Comparison of ENCODE assay signal across 1 cellular context in genomic region chr4:158571736-158572135, GRCh38.
TF ChIP-seq lines count a peak whose summit lies in the region.

No MANE protein-coding gene starts in this region.

TF ChIP-seq in GM23338, 12 proteins besides CTCF, POLR2A, EP300 and RAD21 (continued from another document):
- TF ChIP-seq, protein P1, sequence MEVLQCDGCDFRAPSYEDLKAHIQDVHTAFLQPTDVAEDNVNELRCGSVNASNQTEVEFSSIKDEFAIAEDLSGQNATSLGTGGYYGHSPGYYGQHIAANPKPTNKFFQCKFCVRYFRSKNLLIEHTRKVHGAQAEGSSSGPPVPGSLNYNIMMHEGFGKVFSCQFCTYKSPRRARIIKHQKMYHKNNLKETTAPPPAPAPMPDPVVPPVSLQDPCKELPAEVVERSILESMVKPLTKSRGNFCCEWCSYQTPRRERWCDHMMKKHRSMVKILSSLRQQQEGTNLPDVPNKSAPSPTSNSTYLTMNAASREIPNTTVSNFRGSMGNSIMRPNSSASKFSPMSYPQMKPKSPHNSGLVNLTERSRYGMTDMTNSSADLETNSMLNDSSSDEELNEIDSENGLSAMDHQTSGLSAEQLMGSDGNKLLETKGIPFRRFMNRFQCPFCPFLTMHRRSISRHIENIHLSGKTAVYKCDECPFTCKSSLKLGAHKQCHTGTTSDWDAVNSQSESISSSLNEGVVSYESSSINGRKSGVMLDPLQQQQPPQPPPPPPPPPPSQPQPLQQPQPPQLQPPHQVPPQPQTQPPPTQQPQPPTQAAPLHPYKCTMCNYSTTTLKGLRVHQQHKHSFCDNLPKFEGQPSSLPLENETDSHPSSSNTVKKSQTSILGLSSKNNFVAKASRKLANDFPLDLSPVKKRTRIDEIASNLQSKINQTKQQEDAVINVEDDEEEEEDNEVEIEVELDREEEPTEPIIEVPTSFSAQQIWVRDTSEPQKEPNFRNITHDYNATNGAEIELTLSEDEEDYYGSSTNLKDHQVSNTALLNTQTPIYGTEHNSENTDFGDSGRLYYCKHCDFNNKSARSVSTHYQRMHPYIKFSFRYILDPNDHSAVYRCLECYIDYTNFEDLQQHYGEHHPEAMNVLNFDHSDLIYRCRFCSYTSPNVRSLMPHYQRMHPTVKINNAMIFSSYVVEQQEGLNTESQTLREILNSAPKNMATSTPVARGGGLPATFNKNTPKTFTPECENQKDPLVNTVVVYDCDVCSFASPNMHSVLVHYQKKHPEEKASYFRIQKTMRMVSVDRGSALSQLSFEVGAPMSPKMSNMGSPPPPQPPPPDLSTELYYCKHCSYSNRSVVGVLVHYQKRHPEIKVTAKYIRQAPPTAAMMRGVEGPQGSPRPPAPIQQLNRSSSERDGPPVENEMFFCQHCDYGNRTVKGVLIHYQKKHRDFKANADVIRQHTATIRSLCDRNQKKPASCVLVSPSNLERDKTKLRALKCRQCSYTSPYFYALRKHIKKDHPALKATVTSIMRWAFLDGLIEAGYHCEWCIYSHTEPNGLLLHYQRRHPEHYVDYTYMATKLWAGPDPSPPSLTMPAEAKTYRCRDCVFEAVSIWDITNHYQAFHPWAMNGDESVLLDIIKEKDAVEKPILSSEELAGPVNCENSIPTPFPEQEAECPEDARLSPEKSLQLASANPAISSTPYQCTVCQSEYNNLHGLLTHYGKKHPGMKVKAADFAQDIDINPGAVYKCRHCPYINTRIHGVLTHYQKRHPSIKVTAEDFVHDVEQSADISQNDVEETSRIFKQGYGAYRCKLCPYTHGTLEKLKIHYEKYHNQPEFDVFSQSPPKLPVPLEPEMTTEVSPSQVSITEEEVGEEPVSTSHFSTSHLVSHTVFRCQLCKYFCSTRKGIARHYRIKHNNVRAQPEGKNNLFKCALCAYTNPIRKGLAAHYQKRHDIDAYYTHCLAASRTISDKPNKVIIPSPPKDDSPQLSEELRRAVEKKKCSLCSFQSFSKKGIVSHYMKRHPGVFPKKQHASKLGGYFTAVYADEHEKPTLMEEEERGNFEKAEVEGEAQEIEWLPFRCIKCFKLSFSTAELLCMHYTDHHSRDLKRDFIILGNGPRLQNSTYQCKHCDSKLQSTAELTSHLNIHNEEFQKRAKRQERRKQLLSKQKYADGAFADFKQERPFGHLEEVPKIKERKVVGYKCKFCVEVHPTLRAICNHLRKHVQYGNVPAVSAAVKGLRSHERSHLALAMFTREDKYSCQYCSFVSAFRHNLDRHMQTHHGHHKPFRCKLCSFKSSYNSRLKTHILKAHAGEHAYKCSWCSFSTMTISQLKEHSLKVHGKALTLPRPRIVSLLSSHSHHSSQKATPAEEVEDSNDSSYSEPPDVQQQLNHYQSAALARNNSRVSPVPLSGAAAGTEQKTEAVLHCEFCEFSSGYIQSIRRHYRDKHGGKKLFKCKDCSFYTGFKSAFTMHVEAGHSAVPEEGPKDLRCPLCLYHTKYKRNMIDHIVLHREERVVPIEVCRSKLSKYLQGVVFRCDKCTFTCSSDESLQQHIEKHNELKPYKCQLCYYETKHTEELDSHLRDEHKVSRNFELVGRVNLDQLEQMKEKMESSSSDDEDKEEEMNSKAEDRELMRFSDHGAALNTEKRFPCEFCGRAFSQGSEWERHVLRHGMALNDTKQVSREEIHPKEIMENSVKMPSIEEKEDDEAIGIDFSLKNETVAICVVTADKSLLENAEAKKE (CRISPR knock-in tag; IDR thresholded peaks at IDR 0.05) = no peak
- TF ChIP-seq ZNF114 (CRISPR knock-in tag; IDR thresholded peaks at IDR 0.05) (no peak), JUNB (IDR thresholded peaks at IDR 0.05; ENCODE audit: unreplicated experiment) (no peak), EZH2 (IDR thresholded peaks at IDR 0.05; ENCODE audit: low read depth, unreplicated experiment) (no peak), POLR2AphosphoS5 (IDR thresholded peaks at IDR 0.05; ENCODE audit: low read depth) (no peak), STAT1 (IDR thresholded peaks at IDR 0.05; ENCODE audit: unreplicated experiment) (no peak)
